Comparison of ENCODE assay signal across 1 cellular context in the genomic region with DNA sequence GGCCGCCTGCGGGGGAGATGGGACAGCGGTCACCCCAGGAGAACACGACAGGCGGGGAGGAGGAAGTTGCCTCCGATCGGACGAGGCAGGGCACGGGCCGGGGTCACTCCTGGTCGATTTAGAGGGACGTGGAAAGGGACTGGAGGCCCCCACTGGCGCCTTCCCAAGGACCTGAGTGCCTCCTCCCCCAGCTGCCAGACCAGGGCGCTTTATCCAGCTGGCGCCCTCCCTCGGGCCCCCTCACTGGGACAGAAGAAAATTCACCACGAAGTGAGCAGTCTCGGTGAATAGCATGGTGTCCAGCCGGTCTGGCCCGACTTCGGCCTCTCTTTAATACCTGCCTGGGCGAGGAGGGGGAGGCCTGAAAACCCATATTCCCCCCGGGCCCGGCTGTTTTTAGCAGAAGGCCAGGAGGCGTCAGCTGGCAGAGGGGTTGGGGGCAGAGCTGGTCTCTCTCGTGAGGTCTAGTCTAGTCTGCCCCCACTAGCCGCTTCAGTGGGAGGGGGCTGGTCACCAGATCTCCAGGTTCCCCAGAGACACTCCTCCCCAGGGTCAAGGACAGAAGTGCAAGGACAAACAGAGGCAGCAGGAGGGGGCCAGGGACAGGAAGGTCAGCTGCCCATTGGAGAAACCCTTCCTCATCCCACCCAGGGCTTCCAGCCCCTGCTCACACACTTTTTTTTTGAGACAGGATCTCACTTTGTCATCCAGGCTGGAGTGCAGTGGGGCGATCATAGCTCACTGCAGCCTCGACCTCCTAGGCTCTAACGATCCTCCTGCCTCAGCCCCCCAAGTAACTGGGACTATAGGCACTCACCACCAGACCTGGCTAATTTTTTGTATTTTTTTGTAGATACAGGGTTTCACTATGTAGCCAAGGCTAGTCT.
TF ChIP-seq lines count a peak whose summit lies in the region.

No MANE protein-coding gene starts in this region.

TF ChIP-seq in HepG2, 621 proteins besides CTCF, POLR2A, EP300 and RAD21 (continued from another document and continues in another):
- TF ChIP-seq, protein P1, sequence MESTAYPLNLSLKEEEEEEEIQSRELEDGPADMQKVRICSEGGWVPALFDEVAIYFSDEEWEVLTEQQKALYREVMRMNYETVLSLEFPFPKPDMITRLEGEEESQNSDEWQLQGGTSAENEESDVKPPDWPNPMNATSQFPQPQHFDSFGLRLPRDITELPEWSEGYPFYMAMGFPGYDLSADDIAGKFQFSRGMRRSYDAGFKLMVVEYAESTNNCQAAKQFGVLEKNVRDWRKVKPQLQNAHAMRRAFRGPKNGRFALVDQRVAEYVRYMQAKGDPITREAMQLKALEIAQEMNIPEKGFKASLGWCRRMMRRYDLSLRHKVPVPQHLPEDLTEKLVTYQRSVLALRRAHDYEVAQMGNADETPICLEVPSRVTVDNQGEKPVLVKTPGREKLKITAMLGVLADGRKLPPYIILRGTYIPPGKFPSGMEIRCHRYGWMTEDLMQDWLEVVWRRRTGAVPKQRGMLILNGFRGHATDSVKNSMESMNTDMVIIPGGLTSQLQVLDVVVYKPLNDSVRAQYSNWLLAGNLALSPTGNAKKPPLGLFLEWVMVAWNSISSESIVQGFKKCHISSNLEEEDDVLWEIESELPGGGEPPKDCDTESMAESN (CRISPR knock-in tag; conservative IDR thresholded peaks at IDR 0.05), result no peak
- TF ChIP-seq SP5 (CRISPR knock-in tag; IDR thresholded peaks at IDR 0.05; ENCODE audit: borderline replicate concordance, low read depth) (no peak), ZNF839 (CRISPR knock-in tag; IDR thresholded peaks at IDR 0.05; ENCODE audit: borderline replicate concordance) (0 out of 2 replicates have a peak, but pooled peaks have one; percentile 76), NFKB2 (CRISPR knock-in tag; IDR thresholded peaks at IDR 0.05; ENCODE audit: borderline replicate concordance) (no peak), SP1 (IDR thresholded peaks at IDR 0.05) (no peak), SP1 (CRISPR knock-in tag; IDR thresholded peaks at IDR 0.05) (no peak), AHR (CRISPR knock-in tag; IDR thresholded peaks at IDR 0.05) (no peak), ZNF766 (CRISPR knock-in tag; IDR thresholded peaks at IDR 0.05; ENCODE audit: borderline replicate concordance) (no peak), ZFP82 (CRISPR knock-in tag; IDR thresholded peaks at IDR 0.05; ENCODE audit: borderline replicate concordance) (no peak), KAT8 (CRISPR knock-in tag; IDR thresholded peaks at IDR 0.05) (no peak), CBX1 (IDR thresholded peaks at IDR 0.05; ENCODE audit: low read depth) (no peak), ADNP (CRISPR knock-in tag; IDR thresholded peaks at IDR 0.05) (no peak), FLYWCH1 (CRISPR knock-in tag; IDR thresholded peaks at IDR 0.05) (no peak), ZNF780A (CRISPR knock-in tag; IDR thresholded peaks at IDR 0.05) (no peak), TSC22D2 (CRISPR knock-in tag; IDR thresholded peaks at IDR 0.05; ENCODE audit: borderline replicate concordance) (no peak), ZNF501 (CRISPR knock-in tag; IDR thresholded peaks at IDR 0.05) (no peak), RXRB (CRISPR knock-in tag; IDR thresholded peaks at IDR 0.05; ENCODE audit: borderline replicate concordance) (0 out of 2 replicates have a peak, but pooled peaks have one; percentile 7), ZNF225 (CRISPR knock-in tag; IDR thresholded peaks at IDR 0.05) (no peak), GATAD2A (CRISPR knock-in tag; IDR thresholded peaks at IDR 0.05) (0 out of 2 replicates have a peak, but pooled peaks have one; percentile 49), RELA (CRISPR knock-in tag; IDR thresholded peaks at IDR 0.05) (no peak), NFE2L1 (CRISPR knock-in tag; IDR thresholded peaks at IDR 0.05; ENCODE audit: borderline replicate concordance) (no peak), SNAPC2 (CRISPR knock-in tag; IDR thresholded peaks at IDR 0.05) (0 out of 2 replicates have a peak, but pooled peaks have one; percentile 10), ZNF605 (CRISPR knock-in tag; IDR thresholded peaks at IDR 0.05) (0 out of 2 replicates have a peak, but pooled peaks have one; percentile 66), AGO2 (optimal IDR thresholded peaks at IDR 0.05; ENCODE audit: low read depth, low read length) (peak; percentile 77), ZNF224 (CRISPR knock-in tag; IDR thresholded peaks at IDR 0.05) (no peak), TP53 (CRISPR knock-in tag; conservative IDR thresholded peaks at IDR 0.05) (no peak), PHB2 (IDR thresholded peaks at IDR 0.05; ENCODE audit: partially characterized antibody) (no peak), ZSCAN9 (CRISPR knock-in tag; IDR thresholded peaks at IDR 0.05; ENCODE audit: borderline replicate concordance) (no peak), NFYB (CRISPR knock-in tag; IDR thresholded peaks at IDR 0.05) (no peak), SMAD9 (CRISPR knock-in tag; IDR thresholded peaks at IDR 0.05) (no peak), ZNF589 (CRISPR knock-in tag; conservative IDR thresholded peaks at IDR 0.05) (no peak), NFKBIZ (CRISPR knock-in tag; IDR thresholded peaks at IDR 0.05) (no peak), ZNF773 (CRISPR knock-in tag; IDR thresholded peaks at IDR 0.05; ENCODE audit: borderline replicate concordance) (no peak), ZNF557 (CRISPR knock-in tag; IDR thresholded peaks at IDR 0.05) (no peak), ETV5 (CRISPR knock-in tag; IDR thresholded peaks at IDR 0.05; ENCODE audit: borderline replicate concordance) (no peak; the same call in none of the 2 replicates), HOXA5 (CRISPR knock-in tag; IDR thresholded peaks at IDR 0.05) (no peak; the same call in 1 of the 2 replicates), HNF4A (CRISPR knock-in tag; IDR thresholded peaks at IDR 0.05) (peak; percentile 40; the same call in 1 of the 2 replicates), ZKSCAN5 (CRISPR knock-in tag; IDR thresholded peaks at IDR 0.05) (no peak), ZNF20 (CRISPR knock-in tag; IDR thresholded peaks at IDR 0.05) (no peak), ZNF652 (CRISPR knock-in tag; IDR thresholded peaks at IDR 0.05; ENCODE audit: borderline replicate concordance, low read depth) (no peak), NCOA5 (CRISPR knock-in tag; IDR thresholded peaks at IDR 0.05) (no peak), ZNF431 (CRISPR knock-in tag; IDR thresholded peaks at IDR 0.05; ENCODE audit: borderline replicate concordance, low read depth) (peak; percentile 1; the same call in 1 of the 2 replicates), NONO (IDR thresholded peaks at IDR 0.05) (no peak), NONO (CRISPR knock-in tag; conservative IDR thresholded peaks at IDR 0.05) (0 out of 2 replicates have a peak, but pooled peaks have one; percentile 36), CCAR2 (optimal IDR thresholded peaks at IDR 0.05; ENCODE audit: low read depth, low read length) (no peak), WIZ (CRISPR knock-in tag; IDR thresholded peaks at IDR 0.05) (no peak), ZNF282 (IDR thresholded peaks at IDR 0.05; ENCODE audit: partially characterized antibody) (no peak), MBD4 (IDR thresholded peaks at IDR 0.05; ENCODE audit: borderline replicate concordance, low read length) (no peak)
- TF ChIP-seq, protein P2, sequence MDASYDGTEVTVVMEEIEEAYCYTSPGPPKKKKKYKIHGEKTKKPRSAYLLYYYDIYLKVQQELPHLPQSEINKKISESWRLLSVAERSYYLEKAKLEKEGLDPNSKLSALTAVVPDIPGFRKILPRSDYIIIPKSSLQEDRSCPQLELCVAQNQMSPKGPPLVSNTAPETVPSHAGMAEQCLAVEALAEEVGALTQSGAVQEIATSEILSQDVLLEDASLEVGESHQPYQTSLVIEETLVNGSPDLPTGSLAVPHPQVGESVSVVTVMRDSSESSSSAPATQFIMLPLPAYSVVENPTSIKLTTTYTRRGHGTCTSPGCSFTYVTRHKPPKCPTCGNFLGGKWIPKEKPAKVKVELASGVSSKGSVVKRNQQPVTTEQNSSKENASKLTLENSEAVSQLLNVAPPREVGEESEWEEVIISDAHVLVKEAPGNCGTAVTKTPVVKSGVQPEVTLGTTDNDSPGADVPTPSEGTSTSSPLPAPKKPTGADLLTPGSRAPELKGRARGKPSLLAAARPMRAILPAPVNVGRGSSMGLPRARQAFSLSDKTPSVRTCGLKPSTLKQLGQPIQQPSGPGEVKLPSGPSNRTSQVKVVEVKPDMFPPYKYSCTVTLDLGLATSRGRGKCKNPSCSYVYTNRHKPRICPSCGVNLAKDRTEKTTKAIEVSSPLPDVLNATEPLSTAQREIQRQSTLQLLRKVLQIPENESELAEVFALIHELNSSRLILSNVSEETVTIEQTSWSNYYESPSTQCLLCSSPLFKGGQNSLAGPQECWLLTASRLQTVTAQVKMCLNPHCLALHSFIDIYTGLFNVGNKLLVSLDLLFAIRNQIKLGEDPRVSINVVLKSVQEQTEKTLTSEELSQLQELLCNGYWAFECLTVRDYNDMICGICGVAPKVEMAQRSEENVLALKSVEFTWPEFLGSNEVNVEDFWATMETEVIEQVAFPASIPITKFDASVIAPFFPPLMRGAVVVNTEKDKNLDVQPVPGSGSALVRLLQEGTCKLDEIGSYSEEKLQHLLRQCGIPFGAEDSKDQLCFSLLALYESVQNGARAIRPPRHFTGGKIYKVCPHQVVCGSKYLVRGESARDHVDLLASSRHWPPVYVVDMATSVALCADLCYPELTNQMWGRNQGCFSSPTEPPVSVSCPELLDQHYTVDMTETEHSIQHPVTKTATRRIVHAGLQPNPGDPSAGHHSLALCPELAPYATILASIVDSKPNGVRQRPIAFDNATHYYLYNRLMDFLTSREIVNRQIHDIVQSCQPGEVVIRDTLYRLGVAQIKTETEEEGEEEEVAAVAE (CRISPR knock-in tag; IDR thresholded peaks at IDR 0.05; ENCODE audit: borderline replicate concordance), result no peak
- TF ChIP-seq, protein P3, sequence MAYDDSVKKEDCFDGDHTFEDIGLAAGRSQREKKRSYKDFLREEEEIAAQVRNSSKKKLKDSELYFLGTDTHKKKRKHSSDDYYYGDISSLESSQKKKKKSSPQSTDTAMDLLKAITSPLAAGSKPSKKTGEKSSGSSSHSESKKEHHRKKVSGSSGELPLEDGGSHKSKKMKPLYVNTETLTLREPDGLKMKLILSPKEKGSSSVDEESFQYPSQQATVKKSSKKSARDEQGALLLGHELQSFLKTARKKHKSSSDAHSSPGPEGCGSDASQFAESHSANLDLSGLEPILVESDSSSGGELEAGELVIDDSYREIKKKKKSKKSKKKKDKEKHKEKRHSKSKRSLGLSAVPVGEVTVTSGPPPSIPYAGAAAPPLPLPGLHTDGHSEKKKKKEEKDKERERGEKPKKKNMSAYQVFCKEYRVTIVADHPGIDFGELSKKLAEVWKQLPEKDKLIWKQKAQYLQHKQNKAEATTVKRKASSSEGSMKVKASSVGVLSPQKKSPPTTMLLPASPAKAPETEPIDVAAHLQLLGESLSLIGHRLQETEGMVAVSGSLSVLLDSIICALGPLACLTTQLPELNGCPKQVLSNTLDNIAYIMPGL (CRISPR knock-in tag; IDR thresholded peaks at IDR 0.05; ENCODE audit: borderline replicate concordance in 1 of 2, low read depth in 1 of 2), result no peak; a peak in 1 of 4 replicates
- TF ChIP-seq, protein P4, sequence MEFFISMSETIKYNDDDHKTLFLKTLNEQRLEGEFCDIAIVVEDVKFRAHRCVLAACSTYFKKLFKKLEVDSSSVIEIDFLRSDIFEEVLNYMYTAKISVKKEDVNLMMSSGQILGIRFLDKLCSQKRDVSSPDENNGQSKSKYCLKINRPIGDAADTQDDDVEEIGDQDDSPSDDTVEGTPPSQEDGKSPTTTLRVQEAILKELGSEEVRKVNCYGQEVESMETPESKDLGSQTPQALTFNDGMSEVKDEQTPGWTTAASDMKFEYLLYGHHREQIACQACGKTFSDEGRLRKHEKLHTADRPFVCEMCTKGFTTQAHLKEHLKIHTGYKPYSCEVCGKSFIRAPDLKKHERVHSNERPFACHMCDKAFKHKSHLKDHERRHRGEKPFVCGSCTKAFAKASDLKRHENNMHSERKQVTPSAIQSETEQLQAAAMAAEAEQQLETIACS (CRISPR knock-in tag; IDR thresholded peaks at IDR 0.05), result no peak
- TF ChIP-seq, protein P5, sequence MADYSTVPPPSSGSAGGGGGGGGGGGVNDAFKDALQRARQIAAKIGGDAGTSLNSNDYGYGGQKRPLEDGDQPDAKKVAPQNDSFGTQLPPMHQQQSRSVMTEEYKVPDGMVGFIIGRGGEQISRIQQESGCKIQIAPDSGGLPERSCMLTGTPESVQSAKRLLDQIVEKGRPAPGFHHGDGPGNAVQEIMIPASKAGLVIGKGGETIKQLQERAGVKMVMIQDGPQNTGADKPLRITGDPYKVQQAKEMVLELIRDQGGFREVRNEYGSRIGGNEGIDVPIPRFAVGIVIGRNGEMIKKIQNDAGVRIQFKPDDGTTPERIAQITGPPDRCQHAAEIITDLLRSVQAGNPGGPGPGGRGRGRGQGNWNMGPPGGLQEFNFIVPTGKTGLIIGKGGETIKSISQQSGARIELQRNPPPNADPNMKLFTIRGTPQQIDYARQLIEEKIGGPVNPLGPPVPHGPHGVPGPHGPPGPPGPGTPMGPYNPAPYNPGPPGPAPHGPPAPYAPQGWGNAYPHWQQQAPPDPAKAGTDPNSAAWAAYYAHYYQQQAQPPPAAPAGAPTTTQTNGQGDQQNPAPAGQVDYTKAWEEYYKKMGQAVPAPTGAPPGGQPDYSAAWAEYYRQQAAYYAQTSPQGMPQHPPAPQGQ (CRISPR knock-in tag; IDR thresholded peaks at IDR 0.05; ENCODE audit: borderline replicate concordance), result no peak
- TF ChIP-seq, protein P6, sequence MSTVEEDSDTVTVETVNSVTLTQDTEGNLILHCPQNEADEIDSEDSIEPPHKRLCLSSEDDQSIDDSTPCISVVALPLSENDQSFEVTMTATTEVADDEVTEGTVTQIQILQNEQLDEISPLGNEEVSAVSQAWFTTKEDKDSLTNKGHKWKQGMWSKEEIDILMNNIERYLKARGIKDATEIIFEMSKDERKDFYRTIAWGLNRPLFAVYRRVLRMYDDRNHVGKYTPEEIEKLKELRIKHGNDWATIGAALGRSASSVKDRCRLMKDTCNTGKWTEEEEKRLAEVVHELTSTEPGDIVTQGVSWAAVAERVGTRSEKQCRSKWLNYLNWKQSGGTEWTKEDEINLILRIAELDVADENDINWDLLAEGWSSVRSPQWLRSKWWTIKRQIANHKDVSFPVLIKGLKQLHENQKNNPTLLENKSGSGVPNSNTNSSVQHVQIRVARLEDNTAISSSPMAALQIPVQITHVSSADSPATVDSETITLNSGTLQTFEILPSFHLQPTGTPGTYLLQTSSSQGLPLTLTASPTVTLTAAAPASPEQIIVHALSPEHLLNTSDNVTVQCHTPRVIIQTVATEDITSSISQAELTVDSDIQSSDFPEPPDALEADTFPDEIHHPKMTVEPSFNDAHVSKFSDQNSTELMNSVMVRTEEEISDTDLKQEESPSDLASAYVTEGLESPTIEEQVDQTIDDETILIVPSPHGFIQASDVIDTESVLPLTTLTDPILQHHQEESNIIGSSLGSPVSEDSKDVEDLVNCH (CRISPR knock-in tag; IDR thresholded peaks at IDR 0.05), result no peak
- TF ChIP-seq, protein P7, sequence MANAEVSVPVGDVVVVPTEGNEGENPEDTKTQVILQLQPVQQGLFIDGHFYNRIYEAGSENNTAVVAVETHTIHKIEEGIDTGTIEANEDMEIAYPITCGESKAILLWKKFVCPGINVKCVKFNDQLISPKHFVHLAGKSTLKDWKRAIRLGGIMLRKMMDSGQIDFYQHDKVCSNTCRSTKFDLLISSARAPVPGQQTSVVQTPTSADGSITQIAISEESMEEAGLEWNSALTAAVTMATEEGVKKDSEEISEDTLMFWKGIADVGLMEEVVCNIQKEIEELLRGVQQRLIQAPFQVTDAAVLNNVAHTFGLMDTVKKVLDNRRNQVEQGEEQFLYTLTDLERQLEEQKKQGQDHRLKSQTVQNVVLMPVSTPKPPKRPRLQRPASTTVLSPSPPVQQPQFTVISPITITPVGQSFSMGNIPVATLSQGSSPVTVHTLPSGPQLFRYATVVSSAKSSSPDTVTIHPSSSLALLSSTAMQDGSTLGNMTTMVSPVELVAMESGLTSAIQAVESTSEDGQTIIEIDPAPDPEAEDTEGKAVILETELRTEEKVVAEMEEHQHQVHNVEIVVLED (CRISPR knock-in tag; IDR thresholded peaks at IDR 0.05; ENCODE audit: borderline replicate concordance), result 0 out of 2 replicates have a peak, but pooled peaks have one; percentile 1
